In the genomic region with DNA sequence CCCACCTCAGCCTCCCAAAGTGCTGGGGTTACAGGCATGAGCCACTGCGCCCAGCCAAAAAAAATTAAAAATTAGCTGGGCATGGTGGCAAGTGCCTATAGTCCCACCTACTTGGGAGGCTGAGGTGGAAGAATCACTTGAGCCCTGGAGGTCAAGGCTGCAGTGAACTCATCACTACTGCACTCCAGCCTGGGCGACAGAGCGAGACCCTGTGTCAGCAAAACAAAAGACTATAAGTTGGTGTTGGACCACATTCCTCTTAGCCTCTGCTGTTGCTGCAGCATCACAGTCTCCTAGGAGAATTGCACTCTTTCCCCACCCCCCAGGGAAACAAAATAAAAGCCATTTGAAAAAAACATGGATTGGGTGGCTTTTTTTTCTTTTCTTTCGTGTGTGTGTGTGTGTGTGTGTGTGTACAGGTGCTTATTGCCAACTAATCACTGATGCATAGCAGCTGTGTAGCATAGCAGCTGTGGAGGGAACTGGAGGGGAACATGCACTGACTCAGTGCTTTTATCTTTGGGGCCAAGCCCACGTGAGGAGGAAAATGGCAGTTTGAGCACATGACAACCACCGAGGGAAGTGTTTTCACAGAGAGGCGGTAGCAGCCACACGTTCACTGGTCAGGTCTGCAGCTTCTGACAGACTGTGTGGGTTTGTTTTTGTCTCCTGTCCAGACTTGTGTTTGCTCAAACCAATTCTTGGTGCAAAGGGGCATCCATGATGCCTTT, we compare ENCODE assay signal across 1 cellular context.
A peak's percentile ranks its signal among the peaks of the same experiment; 100 is the strongest.
TF ChIP-seq lines count a peak whose summit lies in the region.

No MANE protein-coding gene starts in this region.

TF ChIP-seq in K562, 482 proteins besides CTCF, POLR2A, EP300 and RAD21 (continued from another document and continues in another):
- TF ChIP-seq, protein P1, sequence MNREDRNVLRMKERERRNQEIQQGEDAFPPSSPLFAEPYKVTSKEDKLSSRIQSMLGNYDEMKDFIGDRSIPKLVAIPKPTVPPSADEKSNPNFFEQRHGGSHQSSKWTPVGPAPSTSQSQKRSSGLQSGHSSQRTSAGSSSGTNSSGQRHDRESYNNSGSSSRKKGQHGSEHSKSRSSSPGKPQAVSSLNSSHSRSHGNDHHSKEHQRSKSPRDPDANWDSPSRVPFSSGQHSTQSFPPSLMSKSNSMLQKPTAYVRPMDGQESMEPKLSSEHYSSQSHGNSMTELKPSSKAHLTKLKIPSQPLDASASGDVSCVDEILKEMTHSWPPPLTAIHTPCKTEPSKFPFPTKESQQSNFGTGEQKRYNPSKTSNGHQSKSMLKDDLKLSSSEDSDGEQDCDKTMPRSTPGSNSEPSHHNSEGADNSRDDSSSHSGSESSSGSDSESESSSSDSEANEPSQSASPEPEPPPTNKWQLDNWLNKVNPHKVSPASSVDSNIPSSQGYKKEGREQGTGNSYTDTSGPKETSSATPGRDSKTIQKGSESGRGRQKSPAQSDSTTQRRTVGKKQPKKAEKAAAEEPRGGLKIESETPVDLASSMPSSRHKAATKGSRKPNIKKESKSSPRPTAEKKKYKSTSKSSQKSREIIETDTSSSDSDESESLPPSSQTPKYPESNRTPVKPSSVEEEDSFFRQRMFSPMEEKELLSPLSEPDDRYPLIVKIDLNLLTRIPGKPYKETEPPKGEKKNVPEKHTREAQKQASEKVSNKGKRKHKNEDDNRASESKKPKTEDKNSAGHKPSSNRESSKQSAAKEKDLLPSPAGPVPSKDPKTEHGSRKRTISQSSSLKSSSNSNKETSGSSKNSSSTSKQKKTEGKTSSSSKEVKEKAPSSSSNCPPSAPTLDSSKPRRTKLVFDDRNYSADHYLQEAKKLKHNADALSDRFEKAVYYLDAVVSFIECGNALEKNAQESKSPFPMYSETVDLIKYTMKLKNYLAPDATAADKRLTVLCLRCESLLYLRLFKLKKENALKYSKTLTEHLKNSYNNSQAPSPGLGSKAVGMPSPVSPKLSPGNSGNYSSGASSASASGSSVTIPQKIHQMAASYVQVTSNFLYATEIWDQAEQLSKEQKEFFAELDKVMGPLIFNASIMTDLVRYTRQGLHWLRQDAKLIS (CRISPR knock-in tag; IDR thresholded peaks at IDR 0.05) = no peak
- TF ChIP-seq E2F1 (CRISPR knock-in tag; IDR thresholded peaks at IDR 0.05) (no peak), RCOR1 (IDR thresholded peaks at IDR 0.05; ENCODE audit: borderline replicate concordance in 1 of 2, low read depth in 2 of 2, low read length in 2 of 2) (0 out of 4 replicates have a peak, but pooled peaks of 1 of the 2 experiments have one; percentile 16), ZBTB49 (CRISPR knock-in tag; IDR thresholded peaks at IDR 0.05; ENCODE audit: borderline replicate concordance) (no peak), CEBPG (CRISPR knock-in tag; IDR thresholded peaks at IDR 0.05) (no peak), CEBPG (tag; conservative IDR thresholded peaks at IDR 0.05 in 1 of 2, IDR thresholded peaks at IDR 0.05 in 1 of 2) (no peak), KLF13 (tag; IDR thresholded peaks at IDR 0.05; ENCODE audit: borderline replicate concordance, low read depth) (no peak), DDX20 (tag; IDR thresholded peaks at IDR 0.05; ENCODE audit: low read depth) (no peak), ZEB2 (IDR thresholded peaks at IDR 0.05) (no peak), CBX5 (IDR thresholded peaks at IDR 0.05; ENCODE audit: borderline replicate concordance, low read depth) (no peak), ZBTB17 (CRISPR knock-in tag; IDR thresholded peaks at IDR 0.05) (peak; percentile 88), MYNN (IDR thresholded peaks at IDR 0.05) (peak; percentile 84; the same call in 1 of the 2 replicates), MYNN (CRISPR knock-in tag; IDR thresholded peaks at IDR 0.05) (no peak), ZNF695 (CRISPR knock-in tag; IDR thresholded peaks at IDR 0.05) (no peak), ELF1 (tag; IDR thresholded peaks at IDR 0.05) (no peak), CREM (IDR thresholded peaks at IDR 0.05; ENCODE audit: low read depth) (no peak), FUS (optimal IDR thresholded peaks at IDR 0.05; ENCODE audit: low read depth, low read length) (no peak), BMI1 (IDR thresholded peaks at IDR 0.05; ENCODE audit: low read length) (no peak), ZNF12 (CRISPR knock-in tag; IDR thresholded peaks at IDR 0.05) (no peak), CEBPB (tag; IDR thresholded peaks at IDR 0.05) (no peak), PHF20 (IDR thresholded peaks at IDR 0.05; ENCODE audit: partially characterized antibody) (no peak), PHB (CRISPR knock-in tag; IDR thresholded peaks at IDR 0.05) (no peak), SMARCA4 (IDR thresholded peaks at IDR 0.05) (0 out of 2 replicates have a peak, but pooled peaks have one; percentile 26), ZNF696 (CRISPR knock-in tag; conservative IDR thresholded peaks at IDR 0.05) (no peak), OTX1 (CRISPR knock-in tag; IDR thresholded peaks at IDR 0.05) (peak; percentile 53; the same call in 1 of the 2 replicates), MTA2 (IDR thresholded peaks at IDR 0.05; ENCODE audit: low read depth) (no peak), MEF2D (tag; conservative IDR thresholded peaks at IDR 0.05; ENCODE audit: low read depth) (peak; percentile 63), ARID2 (IDR thresholded peaks at IDR 0.05) (no peak), ERF (CRISPR knock-in tag; IDR thresholded peaks at IDR 0.05) (0 out of 2 replicates have a peak, but pooled peaks have one; percentile 59), CREB3L1 (IDR thresholded peaks at IDR 0.05; ENCODE audit: borderline replicate concordance, low read depth) (no peak), RBBP5 (IDR thresholded peaks at IDR 0.05; ENCODE audit: borderline replicate concordance, insufficient read depth, low read length, poor library complexity, severe bottlenecking) (no peak), POLR2B (IDR thresholded peaks at IDR 0.05; ENCODE audit: low read depth, partially characterized antibody) (no peak), ZNF75A (CRISPR knock-in tag; IDR thresholded peaks at IDR 0.05) (peak; percentile 68; the same call in 1 of the 2 replicates), ZNF507 (tag; conservative IDR thresholded peaks at IDR 0.05) (no peak), ZFPM2 (CRISPR knock-in tag; IDR thresholded peaks at IDR 0.05) (no peak), CBFA2T2 (conservative IDR thresholded peaks at IDR 0.05) (peak; percentile 64), SLC30A9 (CRISPR knock-in tag; IDR thresholded peaks at IDR 0.05) (no peak), MLLT1 (IDR thresholded peaks at IDR 0.05) (no peak), SMAD1 (IDR thresholded peaks at IDR 0.05; ENCODE audit: low read depth, low read length, partially characterized antibody) (no peak), PRPF4 (IDR thresholded peaks at IDR 0.05; ENCODE audit: insufficient read depth, low read depth, low read length, poor library complexity, severe bottlenecking) (no peak), SMC3 (conservative IDR thresholded peaks at IDR 0.05; ENCODE audit: insufficient read depth, low read depth, low read length) (no peak), BRD4 (IDR thresholded peaks at IDR 0.05) (no peak), PCBP1 (IDR thresholded peaks at IDR 0.05; ENCODE audit: low read depth, low read length, poor library complexity, severe bottlenecking) (no peak)
- TF ChIP-seq, protein P2, sequence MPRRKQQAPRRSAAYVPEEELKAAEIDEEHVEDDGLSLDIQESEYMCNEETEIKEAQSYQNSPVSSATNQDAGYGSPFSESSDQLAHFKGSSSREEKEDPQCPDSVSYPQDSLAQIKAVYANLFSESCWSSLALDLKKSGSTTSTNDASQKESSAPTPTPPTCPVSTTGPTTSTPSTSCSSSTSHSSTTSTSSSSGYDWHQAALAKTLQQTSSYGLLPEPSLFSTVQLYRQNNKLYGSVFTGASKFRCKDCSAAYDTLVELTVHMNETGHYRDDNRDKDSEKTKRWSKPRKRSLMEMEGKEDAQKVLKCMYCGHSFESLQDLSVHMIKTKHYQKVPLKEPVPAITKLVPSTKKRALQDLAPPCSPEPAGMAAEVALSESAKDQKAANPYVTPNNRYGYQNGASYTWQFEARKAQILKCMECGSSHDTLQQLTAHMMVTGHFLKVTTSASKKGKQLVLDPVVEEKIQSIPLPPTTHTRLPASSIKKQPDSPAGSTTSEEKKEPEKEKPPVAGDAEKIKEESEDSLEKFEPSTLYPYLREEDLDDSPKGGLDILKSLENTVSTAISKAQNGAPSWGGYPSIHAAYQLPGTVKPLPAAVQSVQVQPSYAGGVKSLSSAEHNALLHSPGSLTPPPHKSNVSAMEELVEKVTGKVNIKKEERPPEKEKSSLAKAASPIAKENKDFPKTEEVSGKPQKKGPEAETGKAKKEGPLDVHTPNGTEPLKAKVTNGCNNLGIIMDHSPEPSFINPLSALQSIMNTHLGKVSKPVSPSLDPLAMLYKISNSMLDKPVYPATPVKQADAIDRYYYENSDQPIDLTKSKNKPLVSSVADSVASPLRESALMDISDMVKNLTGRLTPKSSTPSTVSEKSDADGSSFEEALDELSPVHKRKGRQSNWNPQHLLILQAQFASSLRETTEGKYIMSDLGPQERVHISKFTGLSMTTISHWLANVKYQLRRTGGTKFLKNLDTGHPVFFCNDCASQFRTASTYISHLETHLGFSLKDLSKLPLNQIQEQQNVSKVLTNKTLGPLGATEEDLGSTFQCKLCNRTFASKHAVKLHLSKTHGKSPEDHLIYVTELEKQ (CRISPR knock-in tag; IDR thresholded peaks at IDR 0.05) = peak; percentile 53; the same call in 1 of the 2 replicates
- TF ChIP-seq, protein P3, sequence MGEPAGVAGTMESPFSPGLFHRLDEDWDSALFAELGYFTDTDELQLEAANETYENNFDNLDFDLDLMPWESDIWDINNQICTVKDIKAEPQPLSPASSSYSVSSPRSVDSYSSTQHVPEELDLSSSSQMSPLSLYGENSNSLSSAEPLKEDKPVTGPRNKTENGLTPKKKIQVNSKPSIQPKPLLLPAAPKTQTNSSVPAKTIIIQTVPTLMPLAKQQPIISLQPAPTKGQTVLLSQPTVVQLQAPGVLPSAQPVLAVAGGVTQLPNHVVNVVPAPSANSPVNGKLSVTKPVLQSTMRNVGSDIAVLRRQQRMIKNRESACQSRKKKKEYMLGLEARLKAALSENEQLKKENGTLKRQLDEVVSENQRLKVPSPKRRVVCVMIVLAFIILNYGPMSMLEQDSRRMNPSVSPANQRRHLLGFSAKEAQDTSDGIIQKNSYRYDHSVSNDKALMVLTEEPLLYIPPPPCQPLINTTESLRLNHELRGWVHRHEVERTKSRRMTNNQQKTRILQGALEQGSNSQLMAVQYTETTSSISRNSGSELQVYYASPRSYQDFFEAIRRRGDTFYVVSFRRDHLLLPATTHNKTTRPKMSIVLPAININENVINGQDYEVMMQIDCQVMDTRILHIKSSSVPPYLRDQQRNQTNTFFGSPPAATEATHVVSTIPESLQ (CRISPR knock-in tag; IDR thresholded peaks at IDR 0.05) = no peak
- TF ChIP-seq, protein P4, sequence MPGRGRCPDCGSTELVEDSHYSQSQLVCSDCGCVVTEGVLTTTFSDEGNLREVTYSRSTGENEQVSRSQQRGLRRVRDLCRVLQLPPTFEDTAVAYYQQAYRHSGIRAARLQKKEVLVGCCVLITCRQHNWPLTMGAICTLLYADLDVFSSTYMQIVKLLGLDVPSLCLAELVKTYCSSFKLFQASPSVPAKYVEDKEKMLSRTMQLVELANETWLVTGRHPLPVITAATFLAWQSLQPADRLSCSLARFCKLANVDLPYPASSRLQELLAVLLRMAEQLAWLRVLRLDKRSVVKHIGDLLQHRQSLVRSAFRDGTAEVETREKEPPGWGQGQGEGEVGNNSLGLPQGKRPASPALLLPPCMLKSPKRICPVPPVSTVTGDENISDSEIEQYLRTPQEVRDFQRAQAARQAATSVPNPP (IDR thresholded peaks at IDR 0.05; ENCODE audit: borderline replicate concordance, insufficient read depth, insufficient read length) = no peak
- TF ChIP-seq, protein P5, sequence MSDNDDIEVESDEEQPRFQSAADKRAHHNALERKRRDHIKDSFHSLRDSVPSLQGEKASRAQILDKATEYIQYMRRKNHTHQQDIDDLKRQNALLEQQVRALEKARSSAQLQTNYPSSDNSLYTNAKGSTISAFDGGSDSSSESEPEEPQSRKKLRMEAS (CRISPR knock-in tag; IDR thresholded peaks at IDR 0.05) = peak; percentile 76
